In genomic region chr9:32706004-32706749, GRCh38 we compare ENCODE assay signal across 2 cellular contexts.
TF ChIP-seq lines count a peak whose summit lies in the region.

No MANE protein-coding gene starts in this region.

TF ChIP-seq in SK-N-SH, 30 proteins besides CTCF, POLR2A, EP300 and RAD21 (continued from another document):
- no peak for TF ChIP-seq USF1 (IDR thresholded peaks at IDR 0.05; ENCODE audit: borderline replicate concordance, low read depth)
- no peak for TF ChIP-seq PBX3 (IDR thresholded peaks at IDR 0.05)
- TF ChIP-seq TAF1 (IDR thresholded peaks at IDR 0.05; ENCODE audit: borderline replicate concordance, low read depth, low read length): no peak
- TF ChIP-seq RXRA (IDR thresholded peaks at IDR 0.05; ENCODE audit: borderline replicate concordance, low read depth): no peak
- no peak for TF ChIP-seq FOXM1 (IDR thresholded peaks at IDR 0.05; ENCODE audit: low read depth)
- TF ChIP-seq JUND (IDR thresholded peaks at IDR 0.05): no peak
TF ChIP-seq in SK-N-SH: peak in this region for 0.

TF ChIP-seq in HEK293T, 16 proteins besides CTCF, POLR2A, EP300 and RAD21 (continued from another document):
- no peak for TF ChIP-seq SUZ12 (IDR thresholded peaks at IDR 0.05)
- TF ChIP-seq HDGF (IDR thresholded peaks at IDR 0.05; ENCODE audit: borderline replicate concordance): no peak
